1 cellular context compared by ENCODE assay signal in the genomic region with DNA sequence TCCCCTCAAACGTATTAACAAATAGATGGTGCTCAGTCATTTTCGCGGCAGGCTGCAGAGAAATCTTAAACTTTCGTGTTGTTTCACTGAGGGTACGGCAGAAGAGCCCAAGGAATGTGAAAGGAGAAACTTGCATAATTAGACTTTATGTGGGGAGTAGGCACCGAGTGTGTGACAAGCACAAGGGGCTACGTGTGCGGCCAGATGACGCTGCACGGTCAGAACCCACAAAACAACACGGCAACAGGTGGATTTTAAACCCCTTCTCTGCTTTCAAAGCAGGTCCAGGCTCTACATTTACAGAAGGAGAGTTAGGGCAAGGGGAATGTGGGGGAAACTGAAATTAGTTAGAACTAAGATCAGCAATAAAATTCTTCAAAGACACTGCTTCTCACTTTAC.
TF ChIP-seq lines count a peak whose summit lies in the region.

No MANE protein-coding gene starts in this region.

TF ChIP-seq in SK-N-SH, 30 proteins besides CTCF, POLR2A, EP300 and RAD21 (continued from another document):
- TF ChIP-seq, protein P1, sequence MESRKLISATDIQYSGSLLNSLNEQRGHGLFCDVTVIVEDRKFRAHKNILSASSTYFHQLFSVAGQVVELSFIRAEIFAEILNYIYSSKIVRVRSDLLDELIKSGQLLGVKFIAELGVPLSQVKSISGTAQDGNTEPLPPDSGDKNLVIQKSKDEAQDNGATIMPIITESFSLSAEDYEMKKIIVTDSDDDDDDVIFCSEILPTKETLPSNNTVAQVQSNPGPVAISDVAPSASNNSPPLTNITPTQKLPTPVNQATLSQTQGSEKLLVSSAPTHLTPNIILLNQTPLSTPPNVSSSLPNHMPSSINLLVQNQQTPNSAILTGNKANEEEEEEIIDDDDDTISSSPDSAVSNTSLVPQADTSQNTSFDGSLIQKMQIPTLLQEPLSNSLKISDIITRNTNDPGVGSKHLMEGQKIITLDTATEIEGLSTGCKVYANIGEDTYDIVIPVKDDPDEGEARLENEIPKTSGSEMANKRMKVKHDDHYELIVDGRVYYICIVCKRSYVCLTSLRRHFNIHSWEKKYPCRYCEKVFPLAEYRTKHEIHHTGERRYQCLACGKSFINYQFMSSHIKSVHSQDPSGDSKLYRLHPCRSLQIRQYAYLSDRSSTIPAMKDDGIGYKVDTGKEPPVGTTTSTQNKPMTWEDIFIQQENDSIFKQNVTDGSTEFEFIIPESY (IDR thresholded peaks at IDR 0.05; ENCODE audit: borderline replicate concordance, low read depth): no peak
- TF ChIP-seq, protein P2, sequence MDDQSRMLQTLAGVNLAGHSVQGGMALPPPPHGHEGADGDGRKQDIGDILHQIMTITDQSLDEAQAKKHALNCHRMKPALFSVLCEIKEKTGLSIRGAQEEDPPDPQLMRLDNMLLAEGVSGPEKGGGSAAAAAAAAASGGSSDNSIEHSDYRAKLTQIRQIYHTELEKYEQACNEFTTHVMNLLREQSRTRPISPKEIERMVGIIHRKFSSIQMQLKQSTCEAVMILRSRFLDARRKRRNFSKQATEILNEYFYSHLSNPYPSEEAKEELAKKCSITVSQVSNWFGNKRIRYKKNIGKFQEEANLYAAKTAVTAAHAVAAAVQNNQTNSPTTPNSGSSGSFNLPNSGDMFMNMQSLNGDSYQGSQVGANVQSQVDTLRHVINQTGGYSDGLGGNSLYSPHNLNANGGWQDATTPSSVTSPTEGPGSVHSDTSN (IDR thresholded peaks at IDR 0.05): no peak
- TF ChIP-seq MXI1 (IDR thresholded peaks at IDR 0.05; ENCODE audit: low read depth, low read length) (no peak), TCF12 (IDR thresholded peaks at IDR 0.05) (no peak)
- TF ChIP-seq, protein P3, sequence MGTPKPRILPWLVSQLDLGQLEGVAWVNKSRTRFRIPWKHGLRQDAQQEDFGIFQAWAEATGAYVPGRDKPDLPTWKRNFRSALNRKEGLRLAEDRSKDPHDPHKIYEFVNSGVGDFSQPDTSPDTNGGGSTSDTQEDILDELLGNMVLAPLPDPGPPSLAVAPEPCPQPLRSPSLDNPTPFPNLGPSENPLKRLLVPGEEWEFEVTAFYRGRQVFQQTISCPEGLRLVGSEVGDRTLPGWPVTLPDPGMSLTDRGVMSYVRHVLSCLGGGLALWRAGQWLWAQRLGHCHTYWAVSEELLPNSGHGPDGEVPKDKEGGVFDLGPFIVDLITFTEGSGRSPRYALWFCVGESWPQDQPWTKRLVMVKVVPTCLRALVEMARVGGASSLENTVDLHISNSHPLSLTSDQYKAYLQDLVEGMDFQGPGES (IDR thresholded peaks at IDR 0.05; ENCODE audit: low read depth, low read length): no peak
- TF ChIP-seq, protein P4, sequence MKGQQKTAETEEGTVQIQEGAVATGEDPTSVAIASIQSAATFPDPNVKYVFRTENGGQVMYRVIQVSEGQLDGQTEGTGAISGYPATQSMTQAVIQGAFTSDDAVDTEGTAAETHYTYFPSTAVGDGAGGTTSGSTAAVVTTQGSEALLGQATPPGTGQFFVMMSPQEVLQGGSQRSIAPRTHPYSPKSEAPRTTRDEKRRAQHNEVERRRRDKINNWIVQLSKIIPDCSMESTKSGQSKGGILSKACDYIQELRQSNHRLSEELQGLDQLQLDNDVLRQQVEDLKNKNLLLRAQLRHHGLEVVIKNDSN (IDR thresholded peaks at IDR 0.05; ENCODE audit: borderline replicate concordance, low read depth): no peak
